In genomic region chr1:78015148-78015547, GRCh38 we compare ENCODE assay signal across 25 cellular contexts.
"Had no signal": no experiment of that assay in that cellular context is flagged by ENCODE, and none has a peak within 500 bp of the region (broad histone marks: within the 10 kb centered on the region; RNA-seq: fewer than 3 reads in every experiment).

No MANE protein-coding gene starts in this region.

- ATAC-seq: activated T-helper 17 cell treated with anti-CD3 and anti-CD28 coated beads, Interleukin-2, amount 50 U/mL, for 72 hours; T-helper 17 cell; WTC11 had no signal

- H3K4me3 ChIP-seq: Peyer's patch, SJSA1 had no signal

- H3K4me1 Mint-ChIP-seq: WTC11 had no signal

- H3K9me3 Mint-ChIP-seq: activated naive CD4-positive, alpha-beta T cell treated with anti-CD3 and anti-CD28 coated beads for 36 hours; activated T-helper 17 cell treated with anti-CD3 and anti-CD28 coated beads, Interleukin-2, amount 50 U/mL, for 72 hours; WTC11 had no signal

- H3K4me3 Mint-ChIP-seq: activated naive CD4-positive, alpha-beta T cell treated with anti-CD3 and anti-CD28 coated beads for 36 hours; activated naive CD8-positive, alpha-beta T cell; activated T-helper 17 cell treated with anti-CD3 and anti-CD28 coated beads, Interleukin-2, amount 50 U/mL, for 72 hours; IgD-negative memory B cell; T-helper 17 cell; WTC11 had no signal

- H3K27me3 ChIP-seq: Peyer's patch, SJSA1 had no signal

- DNase-seq: activated CD4-positive, alpha-beta T cell treated with anti-CD3 and anti-CD28 coated beads for 48 hours; activated CD4-positive, alpha-beta T cell treated with anti-CD3 and anti-CD28 coated beads, Interleukin-2, amount 50 U/mL, for 4 hours; activated CD4-positive, CD25-positive, alpha-beta regulatory T cell treated with anti-CD3 and anti-CD28 coated beads, Interleukin-2, amount 50 U/mL, for 72 hours; activated gamma-delta T cell; activated naive CD4-positive, alpha-beta T cell treated with anti-CD3 and anti-CD28 coated beads for 36 hours; activated T-cell treated with anti-CD3 and anti-CD28 coated beads for 4 hours; activated T-cell treated with anti-CD3 and anti-CD28 coated beads, Interleukin-2, amount 50 U/mL, for 48 hours; caudate nucleus; NCI-H1092; NCI-H1417; NCI-H2029; NCI-H2107; NCI-H345; NCI-H510A treated with DMSO at 0.1 percent for 48 hours; Peyer's patch; SHP77; T-helper 17 cell; T-helper 9 cell had no signal

- H3K27ac ChIP-seq: KMS-11, Peyer's patch, RWPE1, SJSA1 had no signal

- H3K9me3 ChIP-seq: Peyer's patch, SJSA1 had no signal

- H3K27me3 Mint-ChIP-seq: activated naive CD8-positive, alpha-beta T cell; activated T-helper 17 cell treated with anti-CD3 and anti-CD28 coated beads, Interleukin-2, amount 50 U/mL, for 72 hours; IgD-negative memory B cell; T-helper 17 cell had no signal

- H3K4me1 ChIP-seq: Peyer's patch, SJSA1 had no signal

- H3K9ac ChIP-seq: KMS-11 had no signal

- H3K27ac Mint-ChIP-seq: activated naive CD4-positive, alpha-beta T cell treated with anti-CD3 and anti-CD28 coated beads for 36 hours; activated naive CD8-positive, alpha-beta T cell; activated T-helper 17 cell treated with anti-CD3 and anti-CD28 coated beads, Interleukin-2, amount 50 U/mL, for 72 hours; T-helper 17 cell; WTC11 had no signal
